Comparison of ENCODE assay signal across 1 cellular context in the genomic region with DNA sequence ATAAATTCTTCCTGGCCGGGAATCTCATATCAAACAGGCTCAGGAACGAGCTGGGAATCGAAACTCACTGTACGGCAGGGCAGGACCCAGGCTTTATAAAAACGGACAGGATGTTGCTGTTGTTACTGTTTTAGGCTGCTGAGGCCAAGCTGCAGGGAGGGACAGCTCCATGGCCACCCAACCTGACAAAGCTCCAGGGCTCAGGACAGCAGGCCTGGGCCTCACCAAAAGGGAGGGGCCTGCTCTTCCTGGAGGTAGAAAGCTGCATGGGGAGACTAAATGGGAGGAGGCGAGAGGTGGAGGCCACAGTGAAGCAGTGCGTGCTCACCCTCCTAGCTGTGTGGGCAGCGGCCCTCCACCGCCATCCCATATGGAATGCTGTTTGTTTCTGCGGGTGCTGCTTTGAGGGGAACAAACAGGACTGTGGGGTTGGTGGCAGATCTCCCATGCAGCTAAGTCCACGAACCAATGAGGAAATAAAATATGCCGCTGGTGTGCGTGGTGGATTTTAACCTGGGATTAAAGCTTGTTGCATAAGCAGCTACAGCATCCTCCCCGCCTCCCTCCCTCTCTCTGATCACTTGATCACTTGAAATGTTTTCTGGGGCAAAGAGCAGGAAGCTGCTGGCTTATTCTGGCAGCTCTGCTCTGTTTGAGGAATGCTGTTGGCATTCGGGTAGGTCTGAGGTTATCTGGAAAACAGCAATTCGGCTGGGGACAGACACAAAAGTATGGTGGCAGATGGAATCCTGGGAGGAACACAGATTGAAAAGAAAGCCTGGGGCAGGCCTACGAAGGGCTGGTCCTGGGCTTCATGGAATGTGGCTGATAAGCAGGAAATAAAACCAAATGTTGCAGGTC.
A peak's percentile ranks its signal among the peaks of the same experiment; 100 is the strongest.
TF ChIP-seq lines count a peak whose summit lies in the region.

No MANE protein-coding gene starts in this region.

TF ChIP-seq in SK-N-SH, 30 proteins besides CTCF, POLR2A, EP300 and RAD21 (continued from another document):
- TF ChIP-seq, protein P1, sequence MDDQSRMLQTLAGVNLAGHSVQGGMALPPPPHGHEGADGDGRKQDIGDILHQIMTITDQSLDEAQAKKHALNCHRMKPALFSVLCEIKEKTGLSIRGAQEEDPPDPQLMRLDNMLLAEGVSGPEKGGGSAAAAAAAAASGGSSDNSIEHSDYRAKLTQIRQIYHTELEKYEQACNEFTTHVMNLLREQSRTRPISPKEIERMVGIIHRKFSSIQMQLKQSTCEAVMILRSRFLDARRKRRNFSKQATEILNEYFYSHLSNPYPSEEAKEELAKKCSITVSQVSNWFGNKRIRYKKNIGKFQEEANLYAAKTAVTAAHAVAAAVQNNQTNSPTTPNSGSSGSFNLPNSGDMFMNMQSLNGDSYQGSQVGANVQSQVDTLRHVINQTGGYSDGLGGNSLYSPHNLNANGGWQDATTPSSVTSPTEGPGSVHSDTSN (IDR thresholded peaks at IDR 0.05), result peak; percentile 68
- TF ChIP-seq MEF2A (IDR thresholded peaks at IDR 0.05; ENCODE audit: borderline replicate concordance, low read depth) (peak; percentile 63; the same call in 1 of the 2 replicates), YY1 (IDR thresholded peaks at IDR 0.05; ENCODE audit: low read depth) (peak; percentile 45; the same call in 1 of the 2 replicates), SIN3A (IDR thresholded peaks at IDR 0.05; ENCODE audit: borderline replicate concordance, low read depth, low read length) (peak; percentile 44; the same call in 1 of the 2 replicates), SMC3 (IDR thresholded peaks at IDR 0.05; ENCODE audit: low read depth, low read length) (no peak), FOSL2 (IDR thresholded peaks at IDR 0.05; ENCODE audit: borderline replicate concordance, low read depth) (no peak), RXRA (IDR thresholded peaks at IDR 0.05; ENCODE audit: borderline replicate concordance, low read depth) (peak; percentile 92; the same call in 1 of the 2 replicates), TEAD4 (IDR thresholded peaks at IDR 0.05; ENCODE audit: borderline replicate concordance, insufficient read depth) (peak; percentile 85), CHD2 (IDR thresholded peaks at IDR 0.05; ENCODE audit: low read length, partially characterized antibody) (peak; percentile 84), TCF12 (IDR thresholded peaks at IDR 0.05) (peak; percentile 89), ELF1 (IDR thresholded peaks at IDR 0.05) (peak; percentile 48; the same call in 1 of the 2 replicates), GATA2 (CRISPR knock-in tag; IDR thresholded peaks at IDR 0.05) (peak; percentile 91), EZH2phosphoT487 (IDR thresholded peaks at IDR 0.05; ENCODE audit: borderline replicate concordance, low read depth) (no peak), POLR2AphosphoS5 (IDR thresholded peaks at IDR 0.05; ENCODE audit: low read depth, low read length) (peak; percentile 51), NRF1 (IDR thresholded peaks at IDR 0.05; ENCODE audit: low read depth, low read length) (no peak), GABPA (IDR thresholded peaks at IDR 0.05; ENCODE audit: low read depth) (no peak), RFX5 (IDR thresholded peaks at IDR 0.05; ENCODE audit: low read length) (no peak), MXI1 (IDR thresholded peaks at IDR 0.05; ENCODE audit: low read depth, low read length) (no peak; the same call in none of the 2 replicates), RCOR1 (IDR thresholded peaks at IDR 0.05; ENCODE audit: low read length) (peak; percentile 99), TAF1 (IDR thresholded peaks at IDR 0.05; ENCODE audit: borderline replicate concordance, low read depth, low read length) (peak; percentile 53; the same call in 1 of the 2 replicates)
- TF ChIP-seq, protein P2, sequence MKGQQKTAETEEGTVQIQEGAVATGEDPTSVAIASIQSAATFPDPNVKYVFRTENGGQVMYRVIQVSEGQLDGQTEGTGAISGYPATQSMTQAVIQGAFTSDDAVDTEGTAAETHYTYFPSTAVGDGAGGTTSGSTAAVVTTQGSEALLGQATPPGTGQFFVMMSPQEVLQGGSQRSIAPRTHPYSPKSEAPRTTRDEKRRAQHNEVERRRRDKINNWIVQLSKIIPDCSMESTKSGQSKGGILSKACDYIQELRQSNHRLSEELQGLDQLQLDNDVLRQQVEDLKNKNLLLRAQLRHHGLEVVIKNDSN (IDR thresholded peaks at IDR 0.05; ENCODE audit: borderline replicate concordance, low read depth), result peak; percentile 42; the same call in 1 of the 2 replicates
- TF ChIP-seq, protein P3, sequence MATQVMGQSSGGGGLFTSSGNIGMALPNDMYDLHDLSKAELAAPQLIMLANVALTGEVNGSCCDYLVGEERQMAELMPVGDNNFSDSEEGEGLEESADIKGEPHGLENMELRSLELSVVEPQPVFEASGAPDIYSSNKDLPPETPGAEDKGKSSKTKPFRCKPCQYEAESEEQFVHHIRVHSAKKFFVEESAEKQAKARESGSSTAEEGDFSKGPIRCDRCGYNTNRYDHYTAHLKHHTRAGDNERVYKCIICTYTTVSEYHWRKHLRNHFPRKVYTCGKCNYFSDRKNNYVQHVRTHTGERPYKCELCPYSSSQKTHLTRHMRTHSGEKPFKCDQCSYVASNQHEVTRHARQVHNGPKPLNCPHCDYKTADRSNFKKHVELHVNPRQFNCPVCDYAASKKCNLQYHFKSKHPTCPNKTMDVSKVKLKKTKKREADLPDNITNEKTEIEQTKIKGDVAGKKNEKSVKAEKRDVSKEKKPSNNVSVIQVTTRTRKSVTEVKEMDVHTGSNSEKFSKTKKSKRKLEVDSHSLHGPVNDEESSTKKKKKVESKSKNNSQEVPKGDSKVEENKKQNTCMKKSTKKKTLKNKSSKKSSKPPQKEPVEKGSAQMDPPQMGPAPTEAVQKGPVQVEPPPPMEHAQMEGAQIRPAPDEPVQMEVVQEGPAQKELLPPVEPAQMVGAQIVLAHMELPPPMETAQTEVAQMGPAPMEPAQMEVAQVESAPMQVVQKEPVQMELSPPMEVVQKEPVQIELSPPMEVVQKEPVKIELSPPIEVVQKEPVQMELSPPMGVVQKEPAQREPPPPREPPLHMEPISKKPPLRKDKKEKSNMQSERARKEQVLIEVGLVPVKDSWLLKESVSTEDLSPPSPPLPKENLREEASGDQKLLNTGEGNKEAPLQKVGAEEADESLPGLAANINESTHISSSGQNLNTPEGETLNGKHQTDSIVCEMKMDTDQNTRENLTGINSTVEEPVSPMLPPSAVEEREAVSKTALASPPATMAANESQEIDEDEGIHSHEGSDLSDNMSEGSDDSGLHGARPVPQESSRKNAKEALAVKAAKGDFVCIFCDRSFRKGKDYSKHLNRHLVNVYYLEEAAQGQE (IDR thresholded peaks at IDR 0.05; ENCODE audit: low read depth, low read length), result no peak
- TF ChIP-seq, protein P4, sequence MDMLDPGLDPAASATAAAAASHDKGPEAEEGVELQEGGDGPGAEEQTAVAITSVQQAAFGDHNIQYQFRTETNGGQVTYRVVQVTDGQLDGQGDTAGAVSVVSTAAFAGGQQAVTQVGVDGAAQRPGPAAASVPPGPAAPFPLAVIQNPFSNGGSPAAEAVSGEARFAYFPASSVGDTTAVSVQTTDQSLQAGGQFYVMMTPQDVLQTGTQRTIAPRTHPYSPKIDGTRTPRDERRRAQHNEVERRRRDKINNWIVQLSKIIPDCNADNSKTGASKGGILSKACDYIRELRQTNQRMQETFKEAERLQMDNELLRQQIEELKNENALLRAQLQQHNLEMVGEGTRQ (IDR thresholded peaks at IDR 0.05; ENCODE audit: borderline replicate concordance, low read depth, low read length), result no peak
- TF ChIP-seq, protein P5, sequence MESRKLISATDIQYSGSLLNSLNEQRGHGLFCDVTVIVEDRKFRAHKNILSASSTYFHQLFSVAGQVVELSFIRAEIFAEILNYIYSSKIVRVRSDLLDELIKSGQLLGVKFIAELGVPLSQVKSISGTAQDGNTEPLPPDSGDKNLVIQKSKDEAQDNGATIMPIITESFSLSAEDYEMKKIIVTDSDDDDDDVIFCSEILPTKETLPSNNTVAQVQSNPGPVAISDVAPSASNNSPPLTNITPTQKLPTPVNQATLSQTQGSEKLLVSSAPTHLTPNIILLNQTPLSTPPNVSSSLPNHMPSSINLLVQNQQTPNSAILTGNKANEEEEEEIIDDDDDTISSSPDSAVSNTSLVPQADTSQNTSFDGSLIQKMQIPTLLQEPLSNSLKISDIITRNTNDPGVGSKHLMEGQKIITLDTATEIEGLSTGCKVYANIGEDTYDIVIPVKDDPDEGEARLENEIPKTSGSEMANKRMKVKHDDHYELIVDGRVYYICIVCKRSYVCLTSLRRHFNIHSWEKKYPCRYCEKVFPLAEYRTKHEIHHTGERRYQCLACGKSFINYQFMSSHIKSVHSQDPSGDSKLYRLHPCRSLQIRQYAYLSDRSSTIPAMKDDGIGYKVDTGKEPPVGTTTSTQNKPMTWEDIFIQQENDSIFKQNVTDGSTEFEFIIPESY (IDR thresholded peaks at IDR 0.05; ENCODE audit: borderline replicate concordance, low read depth), result 0 out of 2 replicates have a peak, but pooled peaks have one; percentile 70
- TF ChIP-seq, protein P6, sequence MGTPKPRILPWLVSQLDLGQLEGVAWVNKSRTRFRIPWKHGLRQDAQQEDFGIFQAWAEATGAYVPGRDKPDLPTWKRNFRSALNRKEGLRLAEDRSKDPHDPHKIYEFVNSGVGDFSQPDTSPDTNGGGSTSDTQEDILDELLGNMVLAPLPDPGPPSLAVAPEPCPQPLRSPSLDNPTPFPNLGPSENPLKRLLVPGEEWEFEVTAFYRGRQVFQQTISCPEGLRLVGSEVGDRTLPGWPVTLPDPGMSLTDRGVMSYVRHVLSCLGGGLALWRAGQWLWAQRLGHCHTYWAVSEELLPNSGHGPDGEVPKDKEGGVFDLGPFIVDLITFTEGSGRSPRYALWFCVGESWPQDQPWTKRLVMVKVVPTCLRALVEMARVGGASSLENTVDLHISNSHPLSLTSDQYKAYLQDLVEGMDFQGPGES (IDR thresholded peaks at IDR 0.05; ENCODE audit: low read depth, low read length), result no peak
